20 cellular contexts compared by ENCODE assay signal in genomic region chr19:23392706-23393105, GRCh38. TPM values are rescaled to one million over a fixed set of nuclear protein-coding genes. Genes with fewer than 3 reads are reported as not detected.
DNase-seq lines count a peak whose midpoint lies in the region; ATAC-seq, FAIRE-seq and TF ChIP-seq lines count a peak whose summit lies in the region.
"Had no signal": no experiment of that assay in that cellular context is flagged by ENCODE, and none has a peak within 500 bp of the region (broad histone marks: within the 10 kb centered on the region; RNA-seq: fewer than 3 reads in every experiment).

No MANE protein-coding gene starts in this region.

- no peak for TF ChIP-seq EP300 in HepG2 (IDR thresholded peaks at IDR 0.05; ENCODE audit: low read depth in 2 of 2, low read length in 2 of 2)
- TF ChIP-seq EP300 in HepG2 (CRISPR knock-in tag; IDR thresholded peaks at IDR 0.05; ENCODE audit: borderline replicate concordance), result no peak

- no peak overlapping the region for H2AFZ ChIP-seq in HepG2 (ENCODE audit: low read length)

- TF ChIP-seq CTCF in HepG2 (CRISPR knock-in tag; IDR thresholded peaks at IDR 0.05), result no peak
- no peak for TF ChIP-seq CTCF in right lobe of liver (IDR thresholded peaks at IDR 0.05)
- TF ChIP-seq CTCF in thoracic aorta (IDR thresholded peaks at IDR 0.05), result no peak

- TF ChIP-seq POLR2A in HepG2 (IDR thresholded peaks at IDR 0.05; ENCODE audit: insufficient read depth in 1 of 2, low read depth in 2 of 2, low read length in 2 of 2), result no peak
- TF ChIP-seq POLR2A in right lobe of liver (IDR thresholded peaks at IDR 0.05), result no peak

- H3K9me3 Mint-ChIP-seq in T-cell, result peaks cover 0 to 4% (median 0%) of the 10 kb centered on the region in 3 donors
- H3K9me3 Mint-ChIP-seq: activated B cell treated with CpG ODN at 0.5 μM for 24 hours had no signal

- H3K79me2 ChIP-seq in HepG2 (ENCODE audit: insufficient read depth, low read length), result peaks cover 51% of the 10 kb centered on the region

- H3K36me3 Mint-ChIP-seq in T-cell, result peaks cover 50% of the 10 kb centered on the region

- ATAC-seq in HepG2, result no peak
- no peak for ATAC-seq in right lobe of liver
- ATAC-seq in T-cell (replicated peaks in 1 of 4), result no peak
- ATAC-seq in thoracic aorta (ENCODE audit: insufficient number of reproducible peaks, low FRiP score, low read depth), result no peak
- ATAC-seq: HCT116, K562, left ventricle myocardium superior, SK-N-SH treated with all-trans-retinoic acid at 6 μM for 48 hours had no signal

- peak overlapping the region in 2 of 3 donors; percentile 12 to 50 for H3K4me3 Mint-ChIP-seq in T-cell

- H3K9ac ChIP-seq in HepG2 (ENCODE audit: insufficient read depth, low read depth, low read length), result no peak overlapping the region

- no peak for FAIRE-seq in HepG2 (lab: Jason Lieb, UNC)
- FAIRE-seq: K562 had no signal

- DNase-seq in HepG2 (ENCODE audit: low spot score) (no peak), right lobe of liver (no peak), T-cell (no peak), iris pigment epithelial cell (ENCODE audit: low read depth) (peak; percentile 45), thoracic aorta (ENCODE audit: low spot score) (no peak), putamen (ENCODE audit: low spot score) (no peak), HuH-7 (ENCODE audit: low spot score) (no peak), cerebellar cortex (ENCODE audit: low spot score) (no peak)
- DNase-seq: activated B cell treated with CpG ODN at 0.5 μM for 24 hours, DMS153, hippocampal formation, left ventricle myocardium superior, NCI-H1417 treated with DMSO at 0.1 percent for 48 hours, NCI-H510A, occipital lobe, OCI-M1, spleen had no signal

- H3K4me1 ChIP-seq in HepG2 (ENCODE audit: insufficient read depth, low read length) (peaks cover 35% of the 10 kb centered on the region), right lobe of liver (peaks cover 0 to 28% (median 0%) of the 10 kb centered on the region in 4 donors), thoracic aorta (ENCODE audit: control insufficient read depth in 1 of 2, low read depth in 2 of 2) (peaks cover 31 to 34% of the 10 kb centered on the region in 2 donors)

- no TSS peak for BruUV-seq in HepG2 (replicated peaks; lab: Mats Ljungman, UMichigan)

- peak overlapping the region in 1 of 2 donors; percentile 6 for H3K27ac Mint-ChIP-seq in T-cell
- H3K27ac Mint-ChIP-seq: activated B cell treated with CpG ODN at 0.5 μM for 24 hours had no signal

- H3K4me1 Mint-ChIP-seq in T-cell, result peaks cover 39 to 66% (median 46%) of the 10 kb centered on the region in 3 donors

- no peak for TF ChIP-seq RAD21 in HepG2 (CRISPR knock-in tag; IDR thresholded peaks at IDR 0.05)

- H3K36me3 ChIP-seq in HepG2 (replicated peaks in 1 of 2; ENCODE audit: control insufficient read depth in 1 of 2, insufficient read depth in 2 of 2, low read length in 2 of 2) (peaks cover 0 to 5% of the 10 kb centered on the region in 2 experiments; a peak in 1 of 5 replicates), right lobe of liver (peaks cover 0 to 8% (median 4%) of the 10 kb centered on the region in 4 donors), thoracic aorta (peaks cover 8% of the 10 kb centered on the region)

- H3K27me3 ChIP-seq in HepG2 (ENCODE audit: control insufficient read depth in 1 of 2, insufficient read depth in 2 of 2, low read length in 2 of 2), result no peaks in the 10 kb centered on the region
- no peaks in the 10 kb centered on the region for H3K27me3 ChIP-seq in right lobe of liver
- no peaks in the 10 kb centered on the region for H3K27me3 ChIP-seq in thoracic aorta (replicated peaks; ENCODE audit: insufficient read depth)
- H3K27me3 ChIP-seq: spleen had no signal

- 93% methylated on average over 3 of the region's 3 CpGs for WGBS in HepG2 (ENCODE audit: low lambda C conversion rate)
- 85% methylated on average over 3 of the region's 3 CpGs for WGBS in right lobe of liver (ENCODE audit: insufficient coverage, low coverage, low lambda C conversion rate, missing lambda C conversion rate)

- intact Hi-C loops in HepG2 (cut with micrococcal nuclease; ENCODE audit: unreplicated experiment) (loop anchor here (10.0 kb wide), 1 partner anchor 118 kb away; no protein-coding TSS in a partner anchor), right lobe of liver (cut with DNase I) (no loop called here)

- no peaks in the 10 kb centered on the region; the same call in 1 of the 2 replicates for H3K9me3 ChIP-seq in HepG2 (ENCODE audit: low read length)
- no peaks in the 10 kb centered on the region for H3K9me3 ChIP-seq in right lobe of liver
- no peaks in the 10 kb centered on the region for H3K9me3 ChIP-seq in thoracic aorta

- CTCF ChIA-PET in HepG2 (lab: Yijun Ruan, JAX; ENCODE audit: low intra/inter-chr PET ratio, low total read pairs) (no interaction called here), T-cell (lab: Charles Lee) (interaction anchor here in 1 of 2 donors (0.7 kb wide), 1 partner anchor 33 kb away, joined by 6 read pairs; no protein-coding TSS in a partner anchor)

- no peak overlapping the region for H3K4me3 ChIP-seq in HepG2 (replicated peaks in 1 of 3; ENCODE audit: insufficient read depth in 1 of 3, low read depth in 2 of 3, low read length in 3 of 3)
- no peak overlapping the region for H3K4me3 ChIP-seq in right lobe of liver
- peak overlapping the region; percentile 93 for H3K4me3 ChIP-seq in thoracic aorta
- H3K4me3 ChIP-seq: K562, spleen had no signal

- H3K4me2 ChIP-seq in HepG2 (ENCODE audit: low read depth, low read length), result peak overlapping the region; percentile 12; the same call in 1 of the 2 replicates

- peaks cover 4% of the 10 kb centered on the region; the same call in 1 of the 2 replicates for H4K20me1 ChIP-seq in HepG2 (ENCODE audit: insufficient read depth, low read length)

- in situ Hi-C loops in HepG2 (cut with HindIII; ENCODE audit: extremely low pct_ligation_motif_present, low pct_unique_long_range_greater_than_20kb), result loop anchor here (10.0 kb wide), 1 partner anchor 292 kb away; the partner anchor contains the start of gene ZNF675

- POLR2A ChIA-PET in HepG2 (lab: Yijun Ruan, JAX) (interaction anchor here (1.1 to 3.3 kb wide), 2 partner anchors 11 to 17 kb away, joined by 5 to 19 read pairs; no protein-coding TSS in a partner anchor), T-cell (lab: Charles Lee) (interaction anchor here in 1 of 2 donors (0.5 to 0.7 kb wide), 2 partner anchors 366 to 1730 kb away, joined by 3 to 7 read pairs; no protein-coding TSS in a partner anchor)

- H3K27ac ChIP-seq in HepG2 (ENCODE audit: extremely low read length, insufficient read depth, low read length) (no peak overlapping the region), right lobe of liver (no peak overlapping the region), thoracic aorta (no peak overlapping the region)
- H3K27ac ChIP-seq: spleen had no signal

- no peaks in the 10 kb centered on the region for H3K27me3 Mint-ChIP-seq in T-cell
- H3K27me3 Mint-ChIP-seq: activated B cell treated with CpG ODN at 0.5 μM for 24 hours had no signal

TF ChIP-seq in HepG2, 621 proteins besides CTCF, POLR2A, EP300 and RAD21:
- peak; percentile 14; the same call in 1 of the 2 replicates for TF ChIP-seq RBFOX2 (IDR thresholded peaks at IDR 0.05; ENCODE audit: low read depth, low read length)
- no peak for TF ChIP-seq RBM39 (IDR thresholded peaks at IDR 0.05; ENCODE audit: low read depth, low read length, poor library complexity, severe bottlenecking)

RNA-seq across cellular contexts. Expression of gene ZNF91, which starts 2.6 kb away (rescaled TPM):
- 21.5 and 30.7 TPM in 2 replicates for total RNA-seq in HepG2 (2016; rRNA removed; fragmentation: Illumina TruSeq; extraction: Trizol)
- total RNA-seq in HepG2 (2016; cell fraction: cytosol; rRNA removed; fragmentation: Illumina TruSeq; extraction: Trizol; ENCODE audit: low read depth), result 7.1 and 8.4 TPM in 2 replicates
- total RNA-seq in HepG2 (2016; cell fraction: insoluble cytoplasmic fraction; rRNA removed; fragmentation: Illumina TruSeq; extraction: Trizol), result 19.7 and 29.0 TPM in 2 replicates
- 14.1 and 19.3 TPM in 2 replicates for total RNA-seq in HepG2 (2016; cell fraction: membrane; rRNA removed; fragmentation: Illumina TruSeq; extraction: Trizol)
- total RNA-seq in HepG2 (2016; cell fraction: nucleus; rRNA removed; fragmentation: Illumina TruSeq; extraction: Trizol), result 32.7 and 36.3 TPM in 2 replicates
- polyA plus RNA-seq in HepG2 (2011; rRNA removed), result 19.4 and 19.6 TPM in 2 replicates
- 16.0 and 22.2 TPM in 2 replicates for polyA plus RNA-seq in HepG2 (2011; cell fraction: cytosol; rRNA removed)
- 27.4 and 37.5 TPM in 2 replicates for polyA plus RNA-seq in HepG2 (2011; cell fraction: nucleus; rRNA removed)
- polyA plus RNA-seq in HepG2 (2012), result 14.0 and 14.4 TPM in 2 replicates
- 1.1 and 1.4 TPM in 2 replicates for polyA plus RNA-seq in HepG2 (2016; cell fraction: cytosol; fragmentation: Illumina TruSeq; extraction: Trizol; ENCODE audit: low read depth)
- polyA plus RNA-seq in HepG2 (2016; cell fraction: insoluble cytoplasmic fraction; fragmentation: Illumina TruSeq; extraction: Trizol; ENCODE audit: low read depth), result 13.1 and 14.1 TPM in 2 replicates
- 2.0 and 3.9 TPM in 2 replicates for polyA plus RNA-seq in HepG2 (2016; cell fraction: membrane; fragmentation: Illumina TruSeq; extraction: Trizol; ENCODE audit: low read depth)
- 18.2 and 18.6 TPM in 2 replicates for polyA plus RNA-seq in HepG2 (2016; cell fraction: nucleus; fragmentation: Illumina TruSeq; extraction: Trizol; ENCODE audit: insufficient read depth, low read depth)
- polyA minus RNA-seq in HepG2 (2011; rRNA and poly(A)+ RNA removed; ENCODE audit: low replicate concordance), result 20.0 and 43.5 TPM in 2 replicates
- polyA minus RNA-seq in HepG2 (2011; cell fraction: cytosol; rRNA and poly(A)+ RNA removed), result 23.2 and 40.4 TPM in 2 replicates
- polyA minus RNA-seq in HepG2 (2011; cell fraction: nucleus; rRNA and poly(A)+ RNA removed), result 84.8 and 108 TPM in 2 replicates
- 10 to 100 TPM; 14.4 to 21.0 (median 18.3) TPM for total RNA-seq in right lobe of liver
- total RNA-seq in T-cell, result 100 to 1,000 TPM in 1 of 5 donors, 10 to 100 TPM in 4; 76.0 to 103 (median 80.4) TPM
- 10 to 100 TPM; 55.5 to 63.0 TPM for total RNA-seq in thoracic aorta
